Comparison of ENCODE assay signal across 17 cellular contexts in the genomic region with DNA sequence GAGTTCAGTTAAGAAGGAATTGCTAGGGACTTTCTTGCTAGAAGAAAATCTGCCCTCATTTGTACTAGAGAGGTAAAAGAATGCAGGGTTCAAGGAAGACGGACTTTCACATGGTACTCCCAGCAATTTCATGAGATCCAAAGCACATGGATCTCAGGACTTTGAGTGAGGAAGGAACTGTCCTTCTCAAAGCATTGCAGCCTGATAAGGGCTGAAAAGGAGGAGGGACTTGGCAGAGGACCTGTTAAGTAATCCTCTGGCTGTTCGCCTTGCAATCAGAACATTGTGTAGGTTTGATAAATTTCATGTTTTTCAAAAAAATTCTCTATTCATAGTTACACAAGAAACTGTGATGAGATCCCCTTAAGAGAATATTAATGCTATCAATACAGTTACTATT.
"Had no signal": no experiment of that assay in that cellular context is flagged by ENCODE, and none has a peak within 500 bp of the region (broad histone marks: within the 10 kb centered on the region; RNA-seq: fewer than 3 reads in every experiment).

No MANE protein-coding gene starts in this region.

- H3K4me1 ChIP-seq: adrenal gland, foreskin keratinocyte had no signal

- H3K4me3 ChIP-seq: adrenal gland, tibial artery had no signal

- H3K27ac ChIP-seq: adrenal gland, foreskin keratinocyte had no signal

- H3K9me3 ChIP-seq: adrenal gland, tibial artery had no signal

- H3K27me3 ChIP-seq: adrenal gland, foreskin keratinocyte, tibial artery had no signal

- H3K36me3 ChIP-seq: adrenal gland, tibial artery had no signal

- ATAC-seq: foreskin keratinocyte; left colon; naive thymus-derived CD4-positive, alpha-beta T cell; stimulated activated naive CD8-positive, alpha-beta T cell treated with anti-CD3 and anti-CD28 coated beads, Interleukin-15, Interleukin-2, amounts not matched to agents 100 U/mL and 50 U/mL, for 24 hours; WTC11 had no signal

- DNase-seq: activated gamma-delta T cell treated with Interleukin-2 at 50 U/mL for 16 hours; activated T-cell treated with anti-CD3 and anti-CD28 coated beads, Interleukin-2, amount 50 U/mL, for 1 hour; adrenal gland; effector CD4-positive, alpha-beta T cell; erythroblast; foreskin keratinocyte; hippocampal formation; left colon; naive thymus-derived CD4-positive, alpha-beta T cell; occipital lobe; posterior cingulate gyrus; stimulated activated CD4-positive, alpha-beta T cell treated with anti-CD3 and anti-CD28 coated beads, Interleukin-12 subunit alpha, Interleukin-12 subunit beta, amount 100 ng/mL, for 4 hours; stimulated activated CD4-positive, alpha-beta T cell treated with anti-CD3 and anti-CD28 coated beads, Interleukin-4, amount 100 ng/mL, for 4 hours; stimulated activated naive CD8-positive, alpha-beta T cell treated with anti-CD3 and anti-CD28 coated beads, Interleukin-15, Interleukin-2, amounts not matched to agents 100 U/mL and 50 U/mL, for 24 hours; T-helper 9 cell; tibial artery had no signal
